Comparison of ENCODE assay signal across 8 cellular contexts in the genomic region with DNA sequence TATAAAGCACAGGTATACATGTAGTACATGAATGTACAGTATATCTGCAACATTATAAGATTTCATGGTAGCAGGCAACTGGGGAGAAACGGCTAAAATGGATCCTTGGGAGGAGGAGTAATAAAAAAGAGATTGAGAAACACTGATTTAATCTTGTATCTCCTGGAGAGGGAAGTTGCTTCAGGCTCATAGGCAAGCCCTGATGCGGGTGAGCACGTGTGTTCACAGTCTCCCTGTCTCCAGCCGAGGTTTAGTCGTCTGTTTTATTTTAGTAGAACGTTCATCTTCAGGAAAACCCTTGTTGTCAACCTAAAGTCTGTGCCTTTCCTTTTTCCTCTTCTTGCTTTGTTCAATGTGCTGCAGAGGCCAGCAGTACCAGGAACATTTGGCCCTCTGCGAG. TPM values are rescaled to one million over a fixed set of nuclear protein-coding genes. Genes with fewer than 3 reads are reported as not detected.
"Had no signal": no experiment of that assay in that cellular context is flagged by ENCODE, and none has a peak within 500 bp of the region (broad histone marks: within the 10 kb centered on the region; RNA-seq: fewer than 3 reads in every experiment).

No MANE protein-coding gene starts in this region.

- H3K9me3 Mint-ChIP-seq: HFFc6 had no signal

- FAIRE-seq: K562 had no signal

- H3K4me3 ChIP-seq: HAP-1, K562 had no signal

- H3K27ac Mint-ChIP-seq: HFFc6 had no signal

- ATAC-seq: HCT116, K562 had no signal

- DNase-seq: GOT3, H7, HFFc6, IMR-90 had no signal

- H3K27ac ChIP-seq: HL-60 had no signal

- H3K9me3 ChIP-seq: HAP-1 had no signal

- H3K4me3 Mint-ChIP-seq: HFFc6 had no signal

RNA-seq across cellular contexts. Expression of a gene that starts 21.8 kb away (rescaled TPM):
- total RNA-seq: HFFc6, IMR-90, K562 had no signal
